Comparison of ENCODE assay signal across 16 cellular contexts in the genomic region with DNA sequence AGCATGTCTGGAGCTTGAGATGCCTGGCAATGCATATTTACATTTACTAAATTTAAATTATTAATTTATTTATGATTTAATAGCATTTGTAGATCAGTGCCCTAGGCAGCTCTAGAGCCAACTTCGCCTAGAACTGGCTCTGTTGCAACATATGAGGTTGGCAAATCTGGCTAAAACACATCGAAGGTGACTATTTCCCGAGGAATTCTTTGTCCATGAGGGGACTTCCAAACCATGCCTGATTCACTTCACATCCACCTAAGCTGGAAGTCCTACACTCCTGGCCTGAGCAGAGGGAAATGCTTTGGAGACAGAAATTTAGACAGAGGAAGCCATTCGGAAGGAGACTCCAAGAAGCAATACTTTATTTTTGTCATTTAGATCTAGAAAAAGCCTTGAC.
"Had no signal": no experiment of that assay in that cellular context is flagged by ENCODE, and none has a peak within 500 bp of the region (broad histone marks: within the 10 kb centered on the region; RNA-seq: fewer than 3 reads in every experiment).

No MANE protein-coding gene starts in this region.

- H3K4me3 ChIP-seq: right atrium auricular region, tibial nerve had no signal

- H3K4me1 ChIP-seq: right atrium auricular region had no signal

- H3K36me3 ChIP-seq: right atrium auricular region, tibial nerve had no signal

- DNase-seq: activated CD4-positive, alpha-beta T cell treated with anti-CD3 and anti-CD28 coated beads, Interleukin-2, amount 50 U/mL, for 1 hour; activated CD8-positive, alpha-beta memory T cell treated with anti-CD3 and anti-CD28 coated beads for 24 hours; activated gamma-delta T cell treated with Interleukin-2 at 50 U/mL for 16 hours; aorta; endodermal cell; erythroblast; hypothalamus; nucleus accumbens; small intestine; stimulated activated CD4-positive, alpha-beta T cell treated with anti-CD3 and anti-CD28 coated beads, Interleukin-4, amount 100 ng/mL, for 24 hours; stimulated activated naive CD4-positive, alpha-beta T cell treated with Interleukin-2 at 50 U/mL for 16 hours; substantia nigra had no signal

- H3K9me3 Mint-ChIP-seq: endodermal cell; nephron; T-helper 2 cell treated with Interferon-gamma antibody and Interleukin-4, amounts not matched to agents 5 μg/mL and 100 μg/mL, for 36 hours had no signal

- H3K4me3 Mint-ChIP-seq: endodermal cell; nephron; T-helper 2 cell treated with Interferon-gamma antibody and Interleukin-4, amounts not matched to agents 5 μg/mL and 100 μg/mL, for 36 hours had no signal

- H3K9me3 ChIP-seq: right atrium auricular region, tibial nerve had no signal

- H3K27me3 ChIP-seq: right atrium auricular region, tibial nerve had no signal

- H3K27ac Mint-ChIP-seq: endodermal cell; nephron; T-helper 2 cell treated with Interferon-gamma antibody and Interleukin-4, amounts not matched to agents 5 μg/mL and 100 μg/mL, for 36 hours had no signal

- H3K27ac ChIP-seq: right atrium auricular region, tibial nerve had no signal
